ENCODE assay signal across 10 cellular contexts in the genomic region with DNA sequence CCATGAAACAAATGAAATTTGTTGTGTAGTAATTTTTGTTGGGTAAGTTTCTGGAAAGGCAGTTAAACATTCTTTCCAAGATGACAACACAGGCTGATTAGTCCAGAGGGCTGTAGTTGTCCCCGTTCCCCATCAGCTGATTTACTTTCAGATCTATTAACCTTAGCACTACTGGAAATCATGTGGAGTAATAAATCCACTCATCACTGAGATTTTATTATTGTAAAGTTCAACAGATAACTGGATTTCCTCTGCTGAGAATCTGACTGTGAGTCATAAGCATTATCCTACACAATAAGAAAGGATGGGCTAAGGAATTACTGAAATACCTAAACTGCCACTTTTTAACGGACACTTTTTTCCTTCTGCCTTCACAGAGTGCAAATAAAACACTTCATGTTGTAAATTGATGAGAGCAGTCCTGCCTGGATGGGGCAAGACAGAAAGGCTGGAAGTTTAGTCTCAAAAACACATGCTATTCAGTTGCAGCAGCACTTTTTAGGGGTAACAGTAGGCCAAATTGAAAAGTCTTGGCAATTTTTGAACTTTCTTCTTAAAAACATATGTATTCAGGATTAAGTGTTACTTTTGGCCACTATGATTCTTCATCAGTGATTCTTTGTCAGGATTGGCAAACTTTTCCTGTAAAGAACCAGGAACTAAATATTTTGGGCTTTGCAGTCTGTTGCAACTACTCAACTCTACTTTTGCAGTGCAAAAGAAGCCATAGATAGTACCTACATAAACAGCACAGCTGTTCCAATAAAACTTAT. TPM values are rescaled to one million over a fixed set of nuclear protein-coding genes. Genes with fewer than 3 reads are reported as not detected.
DNase-seq lines count a peak whose midpoint lies in the region; TF ChIP-seq lines count a peak whose summit lies in the region.
"Had no signal": no experiment of that assay in that cellular context is flagged by ENCODE, and none has a peak within 500 bp of the region (broad histone marks: within the 10 kb centered on the region; RNA-seq: fewer than 3 reads in every experiment).

No MANE protein-coding gene starts in this region.

- H4K91ac ChIP-seq in neuronal stem cell (ENCODE audit: low read depth, low read length, poor library complexity) = no peak overlapping the region

- H3K9me3 ChIP-seq in AG04450 (ENCODE audit: control insufficient read depth, insufficient read depth, low read length) = no peaks in the 10 kb centered on the region
- no peaks in the 10 kb centered on the region for H3K9me3 ChIP-seq in Peyer's patch
- no peaks in the 10 kb centered on the region for H3K9me3 ChIP-seq in neuronal stem cell (replicated peaks in 1 of 2; ENCODE audit: control insufficient read depth in 2 of 2, insufficient read depth in 1 of 2, low read depth in 1 of 2, low read length in 2 of 2)
- H3K9me3 ChIP-seq in endodermal cell (ENCODE audit: control insufficient read depth, low read length) = no peaks in the 10 kb centered on the region

- no peak for TF ChIP-seq POLR2A in Peyer's patch (IDR thresholded peaks at IDR 0.05)

- H3K14ac ChIP-seq in neuronal stem cell (ENCODE audit: low read length) = no peak overlapping the region

- H3K4me3 ChIP-seq in AG04450 (ENCODE audit: low read depth, low read length) (0 out of 2 replicates have a peak overlapping the region, but pooled peaks have one; percentile 26), Peyer's patch (no peak overlapping the region), neuronal stem cell (ENCODE audit: low read length in 2 of 2) (no peak overlapping the region), endodermal cell (ENCODE audit: low read length) (no peak overlapping the region)

- no peak overlapping the region for H2BK120ac ChIP-seq in neuronal stem cell (ENCODE audit: low read depth, low read length)

- H3K4me2 ChIP-seq in neuronal stem cell (ENCODE audit: insufficient read depth, low read length, poor library complexity, severe bottlenecking) = no peak overlapping the region

- no peaks in the 10 kb centered on the region for H3K27me3 Mint-ChIP-seq in endodermal cell (ENCODE audit: insufficient read depth)

- no peaks in the 10 kb centered on the region for H3K79me1 ChIP-seq in neuronal stem cell (ENCODE audit: low read depth, low read length)

- no peak overlapping the region for H2BK5ac ChIP-seq in neuronal stem cell (ENCODE audit: low read length)

- H2BK12ac ChIP-seq in neuronal stem cell (ENCODE audit: low read length) = no peak overlapping the region

- H3K4me1 ChIP-seq in Peyer's patch (peaks cover 0 to 80% (median 4%) of the 10 kb centered on the region in 4 donors), neuronal stem cell (ENCODE audit: control insufficient read depth in 2 of 2, insufficient read depth in 1 of 2, low read depth in 1 of 2, low read length in 2 of 2) (peaks cover 2 to 3% of the 10 kb centered on the region in 2 donors), endodermal cell (ENCODE audit: control insufficient read depth, insufficient read depth, low read length) (peaks cover 7% of the 10 kb centered on the region)

- TF ChIP-seq CTCF in AG04450 (IDR thresholded peaks at IDR 0.05; ENCODE audit: low read depth, low read length) (no peak), Peyer's patch (IDR thresholded peaks at IDR 0.05) (no peak), endodermal cell (conservative IDR thresholded peaks at IDR 0.05) (no peak)

- no peak overlapping the region for H3K4ac ChIP-seq in neuronal stem cell (ENCODE audit: low read length)

- DNase-seq in AG04450 (ENCODE audit: low read depth, low spot score) (no peak), Peyer's patch (peak in 1 of 3 donors; percentile 59), fibroblast of gingiva (ENCODE audit: low read depth) (peak; percentile 80), neuronal stem cell (ENCODE audit: low spot score) (no peak), endodermal cell (no peak), epidermal melanocyte (ENCODE audit: insufficient read length, low spot score) (no peak), hypothalamus (lab: John Stamatoyannopoulos, UW) (no peak)
- no peak for DNase-seq in activated CD4-positive, alpha-beta T cell treated with anti-CD3 and anti-CD28 coated beads, Interleukin-2, amount 50 U/mL, for 1 hour
- DNase-seq: activated T-cell treated with anti-CD3 and anti-CD28 coated beads, Interleukin-2, amount 50 U/mL, for 1 hour; DMS53 had no signal

- no peak overlapping the region for H3K23ac ChIP-seq in neuronal stem cell (ENCODE audit: low read depth, low read length, poor library complexity)

- no peaks in the 10 kb centered on the region for H3K36me3 Mint-ChIP-seq in endodermal cell (ENCODE audit: low read depth)

- H4K8ac ChIP-seq in neuronal stem cell (ENCODE audit: low read depth, low read length) = no peak overlapping the region

- H3K18ac ChIP-seq in neuronal stem cell (ENCODE audit: low read length) = no peak overlapping the region

- peaks cover 33% of the 10 kb centered on the region for H3K4me1 Mint-ChIP-seq in endodermal cell

- H2AK5ac ChIP-seq in neuronal stem cell (ENCODE audit: low read depth, low read length) = no peak overlapping the region

- H3K27ac ChIP-seq in AG04450 (ENCODE audit: low read depth, low read length) (no peak overlapping the region), Peyer's patch (peak overlapping the region; percentile 12 to 79 (median 44)), neuronal stem cell (replicated peaks; ENCODE audit: low read length) (no peak overlapping the region), endodermal cell (ENCODE audit: low read depth, low read length) (no peak overlapping the region)

- no peaks in the 10 kb centered on the region for H3K36me3 ChIP-seq in Peyer's patch
- H3K36me3 ChIP-seq in neuronal stem cell (replicated peaks in 1 of 2; ENCODE audit: control insufficient read depth in 2 of 2, insufficient read depth in 2 of 2, low read length in 2 of 2) = no peaks in the 10 kb centered on the region
- H3K36me3 ChIP-seq in endodermal cell (ENCODE audit: control insufficient read depth, insufficient read depth, low read length) = no peaks in the 10 kb centered on the region

- H2AFZ ChIP-seq in neuronal stem cell (ENCODE audit: low read length) = peak overlapping the region; percentile 57

- H3K27me3 ChIP-seq in AG04450 (ENCODE audit: control insufficient read depth, insufficient read depth, low read length) (no peaks in the 10 kb centered on the region), Peyer's patch (no peaks in the 10 kb centered on the region), neuronal stem cell (ENCODE audit: control insufficient read depth in 3 of 3, insufficient read depth in 3 of 3, low read depth in 1 of 3, low read length in 3 of 3) (no peaks in the 10 kb centered on the region), endodermal cell (ENCODE audit: control insufficient read depth, insufficient read depth, low read length, poor library complexity, severe bottlenecking) (no peaks in the 10 kb centered on the region)

- WGBS in neuronal stem cell (ENCODE audit: extremely low coverage in 2 of 2, insufficient read length in 2 of 2, insufficient replicate concordance in 1 of 2), 2 donors = no CpG with 5 or more reads among the region's 2 CpGs
- WGBS in endodermal cell (ENCODE audit: insufficient coverage in 1 of 2, insufficient read length in 1 of 2), 2 experiments = 63 to 75% methylated on average over 1 to 2 of the region's 2 CpGs

- no peak overlapping the region for H3K9ac ChIP-seq in neuronal stem cell (ENCODE audit: low read depth, low read length, poor library complexity)
- H3K9ac ChIP-seq in endodermal cell (ENCODE audit: extremely low read depth, low read length, poor library complexity, severe bottlenecking) = no peak overlapping the region

- CTCF ChIA-PET in AG04450 (lab: Charles Lee) = interaction anchor here (1.2 kb wide), 1 partner anchor 43 kb away, joined by 6 read pairs; no protein-coding TSS in a partner anchor

- H2BK15ac ChIP-seq in neuronal stem cell (ENCODE audit: low read length) = no peak overlapping the region

- H3K4me3 Mint-ChIP-seq in endodermal cell = no peak overlapping the region

- POLR2A ChIA-PET in AG04450 (lab: Yijun Ruan, JAX) = interaction anchor here (1.9 kb wide), 1 partner anchor 12 kb away, joined by 7 read pairs; no protein-coding TSS in a partner anchor

- H3K9me3 Mint-ChIP-seq in endodermal cell = no peaks in the 10 kb centered on the region

- H3K27ac Mint-ChIP-seq in endodermal cell = no peak overlapping the region

RNA-seq across cellular contexts. Expression of a gene that starts 7.1 kb away (rescaled TPM):
- polyA plus RNA-seq in AG04450 (2011; rRNA removed) = 405 and 510 TPM in 2 replicates
- 192 and 228 TPM in 2 replicates for polyA minus RNA-seq in AG04450 (2011; rRNA and poly(A)+ RNA removed)
- 10 to 100 TPM; 30.5 to 60.1 (median 47.2) TPM for total RNA-seq in Peyer's patch
- polyA plus RNA-seq in neuronal stem cell (2013, experiment 1 of 2) = 29.9 TPM
- polyA plus RNA-seq in neuronal stem cell (2013, experiment 2 of 2) = 33.0 TPM
- total RNA-seq in endodermal cell = 10 to 100 TPM; 26.6 to 35.6 TPM
- polyA plus RNA-seq in endodermal cell (2013, experiment 1 of 2) = 13.8 TPM
- polyA plus RNA-seq in endodermal cell (2013, experiment 2 of 2) = 13.0 TPM

Comparison
In these comparisons a context has a peak if more than half of its experiments do, and no peak if none do; other contexts are left out.
1. H3K27ac ChIP-seq: peak in Peyer's patch (4 of 4); none in AG04450 (single experiment), neuronal stem cell (single experiment) and endodermal cell (single experiment).